Comparison of ENCODE assay signal across 15 cellular contexts in genomic region chr22:39184586-39185577, GRCh38. TPM values are rescaled to one million over a fixed set of nuclear protein-coding genes. Genes with fewer than 3 reads are reported as not detected.
DNase-seq lines count a peak whose midpoint lies in the region; ATAC-seq, FAIRE-seq and TF ChIP-seq lines count a peak whose summit lies in the region.
"Had no signal": no experiment of that assay in that cellular context is flagged by ENCODE, and none has a peak within 500 bp of the region (broad histone marks: within the 10 kb centered on the region; RNA-seq: fewer than 3 reads in every experiment).

No MANE protein-coding gene starts in this region.

- H4K12ac ChIP-seq in trophoblast cell (ENCODE audit: low read depth, low read length) = no peak overlapping the region

- H3K36me3 Mint-ChIP-seq in CD14-positive monocyte = no peaks in the 10 kb centered on the region

- H3K14ac ChIP-seq in trophoblast cell (ENCODE audit: low read length) = peak overlapping the region; percentile 20

- H2BK5ac ChIP-seq in trophoblast cell (ENCODE audit: low read depth, low read length, poor library complexity) = no peak overlapping the region

- no peaks in the 10 kb centered on the region for H3K9me1 ChIP-seq in K562 (ENCODE audit: control insufficient read depth, insufficient read depth, low read length)

- H2BK120ac ChIP-seq in trophoblast cell (ENCODE audit: insufficient read depth, low read length, poor library complexity) = no peak overlapping the region

- H3K4me1 ChIP-seq in K562 (replicated peaks in 1 of 2; ENCODE audit: control insufficient read depth in 2 of 2, insufficient read depth in 2 of 2, low read length in 2 of 2) = peaks cover 0 to 22% of the 10 kb centered on the region in 2 experiments; a peak in 3 of 5 replicates
- no peaks in the 10 kb centered on the region for H3K4me1 ChIP-seq in trophoblast cell (ENCODE audit: control insufficient read depth in 1 of 2, insufficient read depth in 2 of 2, low read length in 2 of 2)

- peak overlapping the region in 1 of 2 experiments; percentile 55; a peak in 2 of 4 replicates for H3K9ac ChIP-seq in K562 (ENCODE audit: insufficient read depth in 1 of 2, low read depth in 2 of 2, low read length in 2 of 2)
- H3K9ac ChIP-seq in trophoblast cell (ENCODE audit: low read length) = no peak overlapping the region

- TF ChIP-seq RAD21 in K562 (CRISPR knock-in tag; conservative IDR thresholded peaks at IDR 0.05 in 1 of 2, IDR thresholded peaks at IDR 0.05 in 1 of 2) = no peak

- TF ChIP-seq POLR2A in K562 (conservative IDR thresholded peaks at IDR 0.05) = no peak

- H3K4me2 ChIP-seq in K562 (ENCODE audit: insufficient read depth, low read length) (no peak overlapping the region), trophoblast cell (ENCODE audit: low read length) (no peak overlapping the region)

- H3K9me3 Mint-ChIP-seq in CD14-positive monocyte = peaks cover 4 to 21% (median 20%) of the 10 kb centered on the region in 7 donors

- H3K27ac ChIP-seq in K562 (ENCODE audit: extremely low read depth, low read depth, low read length) (no peak overlapping the region), trophoblast cell (ENCODE audit: low read depth, low read length) (no peak overlapping the region)

- BruUV-seq in K562 (replicated peaks; lab: Mats Ljungman, UMichigan) = no TSS peak

- H3K9me3 ChIP-seq in K562 (replicated peaks; ENCODE audit: control insufficient read depth, insufficient read depth, low read depth, low read length) (no peaks in the 10 kb centered on the region), trophoblast cell (ENCODE audit: insufficient read depth, low read depth, low read length) (peaks cover 9% of the 10 kb centered on the region)

- no peak for ATAC-seq in K562
- peak; percentile 30 for ATAC-seq in Right ventricle myocardium superior (ENCODE audit: poor library complexity)
- no peak for ATAC-seq in GM21515 (IDR thresholded peaks at IDR 0.05; ENCODE audit: unreplicated experiment)

- no peak overlapping the region for H3K27ac Mint-ChIP-seq in CD14-positive monocyte
- H3K27ac Mint-ChIP-seq: dendritic cell treated with granulocyte-macrophage colony-stimulating factor and Interleukin-4, amounts not matched to agents 40 ng/mL and 50 ng/mL, for 4 days had no signal

- in situ Hi-C loops in K562 (cut with MboI) = no loop called here

- H3K27me3 Mint-ChIP-seq in CD14-positive monocyte (ENCODE audit: low read depth in 3 of 3) = peaks cover 10 to 32% (median 21%) of the 10 kb centered on the region in 3 donors

- H4K8ac ChIP-seq in trophoblast cell (ENCODE audit: low read depth, low read length) = no peak overlapping the region

- intact Hi-C loops in K562 (cut with micrococcal nuclease) = no loop called here
- intact Hi-C loops in Right ventricle myocardium superior (cut with DNase I) = no loop called here
- intact Hi-C loops in CD14-positive monocyte (cut with micrococcal nuclease) = no loop called here

- H3K27me3 ChIP-seq in K562 (ENCODE audit: control insufficient read depth in 2 of 2, insufficient read depth in 2 of 2, low read length in 2 of 2) (no peaks in the 10 kb centered on the region; a peak in 1 of 5 replicates), trophoblast cell (ENCODE audit: insufficient read depth, low read length) (no peaks in the 10 kb centered on the region)

- H3K79me2 ChIP-seq in K562 (ENCODE audit: control insufficient read depth, insufficient read depth, low read length) = no peaks in the 10 kb centered on the region
- no peaks in the 10 kb centered on the region for H3K79me2 ChIP-seq in trophoblast cell (ENCODE audit: control insufficient read depth, insufficient read depth, low read length, poor library complexity)

- no peak for TF ChIP-seq CTCF in K562 (IDR thresholded peaks at IDR 0.05 in 2 of 3, conservative IDR thresholded peaks at IDR 0.05 in 1 of 3; ENCODE audit: insufficient read depth in 2 of 3, low read depth in 1 of 3, low read length in 3 of 3)
- no peak for TF ChIP-seq CTCF in CD14-positive monocyte (IDR thresholded peaks at IDR 0.05)

- no peak overlapping the region for H3K4ac ChIP-seq in trophoblast cell (ENCODE audit: low read depth, low read length)

- H3K4me3 ChIP-seq in K562 (no peak overlapping the region), trophoblast cell (ENCODE audit: low read depth, low read length) (no peak overlapping the region)

- no peak overlapping the region for H4K91ac ChIP-seq in trophoblast cell (ENCODE audit: low read depth, low read length)

- no peak for FAIRE-seq in K562 (lab: Jason Lieb, UNC)

- no peaks in the 10 kb centered on the region for H3K4me1 Mint-ChIP-seq in CD14-positive monocyte

- H3K79me1 ChIP-seq in trophoblast cell (ENCODE audit: low read length) = no peaks in the 10 kb centered on the region

- WGBS in K562 (ENCODE audit: insufficient coverage, low coverage, missing lambda C conversion rate) = 59% methylated on average over 23 of the region's 23 CpGs
- no CpG with 5 or more reads among the region's 23 CpGs for WGBS in trophoblast cell (ENCODE audit: extremely low coverage, insufficient coverage, insufficient read length)

- DNase-seq in AG08395 (ENCODE audit: low spot score) = peak; percentile 48
- DNase-seq in K562 (ENCODE audit: extremely low read depth in 1 of 4, low spot score in 3 of 4) = peak in 1 of 4 experiments; percentile 4
- DNase-seq in Right ventricle myocardium superior = peak; percentile 46
- no peak for DNase-seq in trophoblast cell
- no peak for DNase-seq in CD14-positive monocyte (ENCODE audit: low spot score)
- no peak for DNase-seq in COR-L47 (lab: John Stamatoyannopoulos, UW)
- no peak for DNase-seq in medulla oblongata (ENCODE audit: extremely low spot score)
- DNase-seq: activated CD4-positive, alpha-beta T cell treated with anti-CD3 and anti-CD28 coated beads for 48 hours; activated naive CD4-positive, alpha-beta T cell; DND-41; MV-4-11; NCI-H774; stimulated activated CD4-positive, alpha-beta T cell treated with anti-CD3 and anti-CD28 coated beads, Interleukin-15, amount 100 ng/mL, for 24 hours had no signal

- H3K36me3 ChIP-seq in K562 (ENCODE audit: control insufficient read depth, insufficient read depth, low read length) (no peaks in the 10 kb centered on the region), trophoblast cell (ENCODE audit: control insufficient read depth in 1 of 2, insufficient read depth in 2 of 2, low read length in 2 of 2) (no peaks in the 10 kb centered on the region)

- peak overlapping the region; percentile 13 for H2BK12ac ChIP-seq in trophoblast cell (ENCODE audit: low read length)

- CTCF ChIA-PET in K562 (lab: Yijun Ruan, JAX; ENCODE audit: low intra/inter-chr PET ratio) = no interaction called here

- H3K23ac ChIP-seq in trophoblast cell (ENCODE audit: low read length) = no peak overlapping the region

- H2AK5ac ChIP-seq in trophoblast cell (ENCODE audit: low read length) = no peak overlapping the region

- peak overlapping the region in 1 of 2 donors; percentile 7 for H3K4me3 Mint-ChIP-seq in CD14-positive monocyte
- H3K4me3 Mint-ChIP-seq: dendritic cell treated with granulocyte-macrophage colony-stimulating factor and Interleukin-4, amounts not matched to agents 40 ng/mL and 50 ng/mL, for 4 days had no signal

- POLR2A ChIA-PET in K562 (lab: Yijun Ruan, JAX) = interaction anchor here (0.6 to 1.6 kb wide), 5 partner anchors 10 to 135 kb away, joined by 3 to 6 read pairs (median 4); partner anchors contain the start of gene RPL3

- H2AFZ ChIP-seq in K562 (ENCODE audit: low read depth, low read length) = peak overlapping the region; percentile 39; the same call in 1 of the 2 replicates
- H2AFZ ChIP-seq in trophoblast cell (ENCODE audit: insufficient read depth, low read length, poor library complexity) = no peak overlapping the region

- no peaks in the 10 kb centered on the region for H4K20me1 ChIP-seq in K562 (replicated peaks; ENCODE audit: control insufficient read depth, insufficient read depth, low read length)

- no peak overlapping the region for H3K18ac ChIP-seq in trophoblast cell (ENCODE audit: low read length)

- no peak for TF ChIP-seq EP300 in K562 (IDR thresholded peaks at IDR 0.05; ENCODE audit: low read length)

RNA-seq across cellular contexts. Expression of gene CBX7, which starts 32.4 kb away (rescaled TPM):
- total RNA-seq in K562 (2011; cell fraction: chromatin; rRNA removed; ENCODE audit: low replicate concordance) = 12.1 and 26.6 TPM in 2 replicates
- total RNA-seq in K562 (2011; cell fraction: nucleolus; rRNA removed) = 16.8 and 18.7 TPM in 2 replicates
- total RNA-seq in K562 (2011; cell fraction: nucleoplasm; rRNA removed) = 17.3 and 19.4 TPM in 2 replicates
- total RNA-seq in K562 (2014; rRNA removed) (2.9 and 5.0 TPM in 2 replicates), K562 (2014; rRNA removed; fragmentation: Illumina TruSeq; extraction: Trizol) (1.3 and 1.4 TPM in 2 replicates), K562 (2015; rRNA removed; fragmentation: Illumina TruSeq; extraction: Trizol) (0.83 and 0.87 TPM in 2 replicates), K562 (2021) (4.1 and 4.8 TPM in 2 replicates), Right ventricle myocardium superior (69.9 TPM)
- polyA plus RNA-seq in K562 (2011; rRNA removed) (3.8 and 4.2 TPM in 2 replicates), K562 (2014; fragmentation: Illumina TruSeq; extraction: Trizol) (2.8 and 3.5 TPM in 2 replicates), K562 (2014; fragmentation: Nextera tagmentation; extraction: Ambion mirVana) (under 1 TPM; 0.04 to 0.13 TPM), K562 (2014; rRNA removed) (4.8 and 5.2 TPM in 2 replicates), CD14-positive monocyte (1 to 10 TPM; 3.1 to 4.0 TPM)
- polyA plus RNA-seq in K562 (2011; cell fraction: cytosol; rRNA removed) = 3.7 and 6.6 TPM in 2 replicates
- 9.5 and 17.5 TPM in 2 replicates for polyA plus RNA-seq in K562 (2011; cell fraction: nucleus; rRNA removed)
- polyA plus RNA-seq in K562 (2012) = 2.9 and 5.9 TPM in 2 replicates
- polyA minus RNA-seq in K562 (2011; rRNA and poly(A)+ RNA removed) = 1.6 and 2.9 TPM in 2 replicates
- polyA minus RNA-seq in K562 (2011; cell fraction: cytosol; rRNA and poly(A)+ RNA removed) = 1.3 and 4.7 TPM in 2 replicates
- 4.7 and 4.8 TPM in 2 replicates for polyA minus RNA-seq in K562 (2011; cell fraction: nucleus; rRNA and poly(A)+ RNA removed)
- polyA plus RNA-seq in trophoblast cell (2013) = 1.8 TPM in 2 replicates

RNA-seq across cellular contexts. Expression of gene PDGFB, which starts 59.9 kb away (rescaled TPM):
- total RNA-seq in K562 (2011; cell fraction: chromatin; rRNA removed; ENCODE audit: low replicate concordance) = 4.7 and 16.7 TPM in 2 replicates
- total RNA-seq in K562 (2011; cell fraction: nucleolus; rRNA removed) = 12.4 and 26.7 TPM in 2 replicates
- total RNA-seq in K562 (2011; cell fraction: nucleoplasm; rRNA removed) = 8.9 and 13.1 TPM in 2 replicates
- total RNA-seq in K562 (2014; rRNA removed) (0.69 and 1.1 TPM in 2 replicates), K562 (2014; rRNA removed; fragmentation: Illumina TruSeq; extraction: Trizol) (0.13 and 0.22 TPM in 2 replicates), K562 (2015; rRNA removed; fragmentation: Illumina TruSeq; extraction: Trizol) (0.11 TPM in 1 of 2 replicates, not detected in the other), K562 (2021) (1.2 and 1.4 TPM in 2 replicates), Right ventricle myocardium superior (16.2 TPM)
- polyA plus RNA-seq in K562 (2011; rRNA removed) (3.6 and 4.0 TPM in 2 replicates), K562 (2014; fragmentation: Illumina TruSeq; extraction: Trizol) (0.40 and 0.89 TPM in 2 replicates), K562 (2014; fragmentation: Nextera tagmentation; extraction: Ambion mirVana) (under 1 TPM; 0.07 to 0.15 TPM), K562 (2014; rRNA removed) (0.50 and 0.56 TPM in 2 replicates), CD14-positive monocyte (not detected)
- polyA plus RNA-seq in K562 (2011; cell fraction: cytosol; rRNA removed) = 4.9 and 8.7 TPM in 2 replicates
- polyA plus RNA-seq in K562 (2011; cell fraction: nucleus; rRNA removed) = 8.4 and 18.7 TPM in 2 replicates
- polyA plus RNA-seq in K562 (2012) = 0.32 and 1.7 TPM in 2 replicates
- polyA minus RNA-seq in K562 (2011; rRNA and poly(A)+ RNA removed) = 3.8 and 6.7 TPM in 2 replicates
- 7.7 and 8.4 TPM in 2 replicates for polyA minus RNA-seq in K562 (2011; cell fraction: cytosol; rRNA and poly(A)+ RNA removed)
- polyA minus RNA-seq in K562 (2011; cell fraction: nucleus; rRNA and poly(A)+ RNA removed) = 3.2 and 4.0 TPM in 2 replicates
- polyA plus RNA-seq in trophoblast cell (2013) = 16.2 and 16.3 TPM in 2 replicates

Comparison
In these comparisons a context has a peak if more than half of its experiments do, and no peak if none do; other contexts are left out.
1. DNase-seq: peak in AG08395 (single experiment) and Right ventricle myocardium superior (single experiment); none in trophoblast cell (0 of 2), CD14-positive monocyte (single experiment), COR-L47 (single experiment) and medulla oblongata (single experiment).